ENCODE assay signal across 11 cellular contexts in genomic region chr1:160520999-160521398, GRCh38. TPM values are rescaled to one million over a fixed set of nuclear protein-coding genes. Genes with fewer than 3 reads are reported as not detected.
A peak's percentile ranks its signal among the peaks of the same experiment; 100 is the strongest.
DNase-seq lines count a peak whose midpoint lies in the region; ATAC-seq and TF ChIP-seq lines count a peak whose summit lies in the region.
"Had no signal": no experiment of that assay in that cellular context is flagged by ENCODE, and none has a peak within 500 bp of the region (broad histone marks: within the 10 kb centered on the region; RNA-seq: fewer than 3 reads in every experiment).

No MANE protein-coding gene starts in this region.

- intact Hi-C loops in spleen (cut with DNase I; ENCODE audit: low total_unique reads), result no loop called here

- peaks cover 0 to 15% (median 0%) of the 10 kb centered on the region in 6 donors for H3K36me3 ChIP-seq in spleen
- H3K36me3 ChIP-seq: neutrophil had no signal

- WGBS in spleen, 5 donors, result 12 to 28% (median 18%) methylated on average over 3 of the region's 3 CpGs

- H3K9me3 ChIP-seq in spleen, result peaks cover 0 to 20% (median 9%) of the 10 kb centered on the region in 8 donors
- H3K9me3 ChIP-seq: neutrophil had no signal

- DNase-seq in spleen (no peak), NCI-H2029 (lab: John Stamatoyannopoulos, UW) (no peak), NCI-H446 treated with DMSO at 0.1 percent for 48 hours (lab: John Stamatoyannopoulos, UW) (no peak), AG20443 (ENCODE audit: low spot score) (no peak)
- DNase-seq: GF-D8, MV-4-11, substantia nigra had no signal

- H3K27ac ChIP-seq in spleen, result peak overlapping the region; percentile 71 to 93 (median 84)
- H3K27ac ChIP-seq: neutrophil had no signal

- peaks cover 84% of the 10 kb centered on the region for H3K4me1 Mint-ChIP-seq in activated naive CD8-positive, alpha-beta T cell (ENCODE audit: low read depth)

- H3K27ac Mint-ChIP-seq in activated naive CD8-positive, alpha-beta T cell, result peak overlapping the region; percentile 94

- ATAC-seq in GM18502 (IDR thresholded peaks at IDR 0.05; ENCODE audit: poor library complexity, unreplicated experiment) (peak; percentile 42), HG02798 (IDR thresholded peaks at IDR 0.05; ENCODE audit: poor library complexity, unreplicated experiment) (peak; percentile 44)

- no peak for TF ChIP-seq CTCF in spleen (IDR thresholded peaks at IDR 0.05 in 8 of 11, conservative IDR thresholded peaks at IDR 0.05 in 3 of 11)

- no peaks in the 10 kb centered on the region for H3K27me3 Mint-ChIP-seq in activated naive CD8-positive, alpha-beta T cell

- no peak for TF ChIP-seq POLR2A in spleen (IDR thresholded peaks at IDR 0.05)

- no peaks in the 10 kb centered on the region for H3K27me3 ChIP-seq in spleen (replicated peaks in 1 of 7)

- H3K36me3 Mint-ChIP-seq in activated naive CD8-positive, alpha-beta T cell, result peaks cover 25% of the 10 kb centered on the region

- H3K9me3 Mint-ChIP-seq in activated naive CD8-positive, alpha-beta T cell (ENCODE audit: low read depth), result no peaks in the 10 kb centered on the region

- H3K4me3 Mint-ChIP-seq in activated naive CD8-positive, alpha-beta T cell, result peak overlapping the region; percentile 92

- peaks cover 13 to 73% (median 46%) of the 10 kb centered on the region in 6 donors for H3K4me1 ChIP-seq in spleen

- peak overlapping the region; percentile 8 to 79 (median 44) for H3K4me3 ChIP-seq in spleen

RNA-seq across cellular contexts. Expression of gene SLAMF6, which starts 2.1 kb away (rescaled TPM):
- total RNA-seq in spleen, result 10 to 100 TPM; 21.5 to 52.4 (median 36.1) TPM
- 10 to 100 TPM; 35.2 to 38.5 (median 37.0) TPM for polyA plus RNA-seq in spleen

RNA-seq across cellular contexts. Expression of gene CD84, which starts 58.3 kb away (rescaled TPM):
- total RNA-seq in spleen, result 10 to 100 TPM; 50.3 to 76.1 (median 62.5) TPM
- polyA plus RNA-seq in spleen, result 10 to 100 TPM in 1 of 3 donors, 1 to 10 TPM in 2; 4.7 to 10.9 (median 5.4) TPM
